In the genomic region with DNA sequence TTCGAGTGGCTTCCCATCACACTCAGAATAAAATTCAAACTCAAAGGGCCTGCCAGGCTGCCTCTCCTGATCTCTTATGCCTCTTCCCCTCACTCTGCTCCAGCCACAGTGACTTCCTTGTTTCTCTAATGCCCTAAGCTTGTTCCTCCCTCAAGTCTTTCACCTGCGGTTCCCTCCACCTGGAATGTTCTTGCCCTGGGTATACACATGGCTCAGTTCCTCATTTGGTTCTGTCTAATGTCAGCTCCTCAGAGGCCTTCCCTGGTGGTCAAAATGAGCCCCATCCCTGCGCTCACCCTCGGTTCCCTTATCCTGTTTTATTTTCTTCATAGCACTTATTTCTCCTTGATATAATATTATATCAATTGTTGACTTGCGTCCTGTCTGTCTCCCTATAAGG, we compare ENCODE assay signal across 21 cellular contexts.
"Had no signal": no experiment of that assay in that cellular context is flagged by ENCODE, and none has a peak within 500 bp of the region (broad histone marks: within the 10 kb centered on the region; RNA-seq: fewer than 3 reads in every experiment).

No MANE protein-coding gene starts in this region.

- DNase-seq: activated CD4-positive, alpha-beta T cell treated with anti-CD3 and anti-CD28 coated beads for 36 hours; activated CD8-positive, alpha-beta memory T cell treated with anti-CD3 and anti-CD28 coated beads, Interleukin-2, amount 50 U/mL, for 4 hours; activated CD8-positive, alpha-beta T cell treated with anti-CD3 and anti-CD28 coated beads for 36 hours; activated naive CD4-positive, alpha-beta T cell treated with anti-CD3 and anti-CD28 coated beads, Interleukin-2, amount 50 U/mL, for 16 hours; activated naive CD8-positive, alpha-beta T cell treated with anti-CD3 and anti-CD28 coated beads, Interleukin-2, amount 10 ng/mL, durations not matched to agents 7 days and 5 days; activated T-cell treated with anti-CD3 and anti-CD28 coated beads, Interleukin-2, amount 50 U/mL, for 72 hours; anterior cingulate cortex; cerebellar nuclear complex; MG63; NCI-H1048; NCI-H1930; NCI-H345; NCI-H510A; NCI-H526 treated with DMSO at 0.1 percent for 48 hours; NCI-H82; SIG-M5; T-cell; T-helper 2 cell; T1000 had no signal

- H3K4me3 ChIP-seq: adrenal gland, MG63 had no signal

- H3K27ac ChIP-seq: adrenal gland, VCaP had no signal

- ATAC-seq: activated CD4-positive, alpha-beta T cell treated with anti-CD3 and anti-CD28 coated beads for 36 hours; activated CD8-positive, alpha-beta T cell treated with anti-CD3 and anti-CD28 coated beads for 36 hours; activated T-cell treated with anti-CD3 and anti-CD28 coated beads, Interleukin-2, amount 50 U/mL, for 72 hours; T-cell had no signal

- H3K36me3 ChIP-seq: adrenal gland, MG63 had no signal

- H3K27me3 ChIP-seq: adrenal gland, MG63 had no signal

- H3K9me3 ChIP-seq: adrenal gland, MG63 had no signal
